22 cellular contexts compared by ENCODE assay signal in genomic region chr7:3678411-3678810, GRCh38.
"Had no signal": no experiment of that assay in that cellular context is flagged by ENCODE, and none has a peak within 500 bp of the region (broad histone marks: within the 10 kb centered on the region; RNA-seq: fewer than 3 reads in every experiment).

No MANE protein-coding gene starts in this region.

- ATAC-seq: stimulated activated effector memory CD8-positive, alpha-beta T cell treated with anti-CD3 and anti-CD28 coated beads, Interleukin-12 subunit alpha, Interleukin-12 subunit beta, amount 100 ng/mL, for 72 hours; stimulated activated memory B cell treated with anti-CD40 and anti-IgM and Interleukin-4, amounts not matched to agents 10 μg/mL and 1 μg/mL and 100 μg/mL, for 72 hours; stimulated activated naive CD8-positive, alpha-beta T cell treated with anti-CD3 and anti-CD28 coated beads, Interleukin-15, amount 100 ng/mL, for 72 hours; stimulated activated naive CD8-positive, alpha-beta T cell treated with anti-CD3 and anti-CD28 coated beads, Interleukin-15, Interleukin-2, amounts not matched to agents 100 U/mL and 50 U/mL, for 24 hours; upper lobe of right lung had no signal

- DNase-seq: stimulated activated CD4-positive, alpha-beta T cell treated with anti-CD3 and anti-CD28 coated beads, Interleukin-2, amount 100 ng/mL, for 48 hours; stimulated activated CD4-positive, alpha-beta T cell treated with anti-CD3 and anti-CD28 coated beads, Interleukin-4, amount 100 ng/mL, for 1 hour; stimulated activated CD4-positive, alpha-beta T cell treated with anti-CD3 and anti-CD28 coated beads, Interleukin-4, amount 100 ng/mL, for 24 hours; stimulated activated CD4-positive, alpha-beta T cell treated with anti-CD3 and anti-CD28 coated beads, Interleukin-4, amount 100 ng/mL, for 4 hours; stimulated activated CD8-positive, alpha-beta memory T cell treated with anti-CD3 and anti-CD28 coated beads, Interleukin-4, amount 100 ng/mL, for 48 hours; stimulated activated naive B cell treated with anti-CD40 and anti-IgM and Interleukin-4, amounts not matched to agents 10 μg/mL and 1 μg/mL and 100 μg/mL, for 72 hours; stimulated activated naive CD4-positive, alpha-beta T cell; stimulated activated naive CD4-positive, alpha-beta T cell treated with Interleukin-2 at 50 U/mL for 16 hours; stimulated activated naive CD8-positive, alpha-beta T cell treated with anti-CD3 and anti-CD28 coated beads, Interleukin-15, amount 100 ng/mL, for 72 hours; stimulated activated naive CD8-positive, alpha-beta T cell treated with anti-CD3 and anti-CD28 coated beads, Interleukin-15, Interleukin-2, amounts not matched to agents 100 U/mL and 50 U/mL, for 24 hours; stomach; substantia nigra; testis; thyroid gland; tibial artery; transverse colon; trophoblast cell; upper lobe of left lung; upper lobe of right lung; uterus had no signal
